In the genomic region with DNA sequence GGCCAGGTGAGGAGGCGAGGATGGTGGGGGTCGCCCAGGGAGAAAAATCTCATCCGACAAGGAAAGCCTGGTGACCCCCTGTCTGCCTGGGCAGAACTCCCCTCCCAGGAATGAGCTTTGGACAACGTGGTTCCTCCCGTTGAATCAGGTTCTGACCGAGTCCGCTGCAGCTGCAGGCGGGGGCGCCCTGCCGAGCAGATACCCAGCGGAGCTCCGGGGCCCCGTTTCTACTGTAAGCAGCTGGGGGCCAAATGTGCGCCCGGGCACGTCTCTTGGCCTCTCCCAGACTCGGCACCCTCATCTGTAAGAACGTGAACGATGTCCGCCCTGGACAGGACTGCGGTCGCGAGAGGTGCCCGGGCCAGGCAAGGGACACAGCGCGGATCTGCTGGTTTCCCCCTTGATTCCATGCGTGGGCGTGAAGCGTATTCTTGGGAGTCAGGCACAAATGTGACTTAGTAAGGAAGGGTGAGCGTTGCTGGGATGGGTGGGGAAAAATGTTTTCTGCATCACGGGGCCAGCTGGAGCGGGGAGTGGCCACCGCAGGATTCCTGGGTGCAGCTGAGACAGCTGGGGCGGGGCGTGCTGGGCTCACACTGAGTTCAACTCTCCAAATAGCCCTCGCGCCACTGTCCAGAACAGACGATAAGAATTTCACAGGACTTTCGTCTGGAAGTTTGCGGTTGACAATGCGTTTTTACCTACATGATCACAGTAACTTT, we compare ENCODE assay signal across 8 cellular contexts.
DNase-seq lines count a peak whose midpoint lies in the region; TF ChIP-seq lines count a peak whose summit lies in the region.

No MANE protein-coding gene starts in this region.

- H3K27me3 ChIP-seq in mucosa of stomach (ENCODE audit: control insufficient read depth, insufficient read depth, low read length), result peaks cover 33% of the 10 kb centered on the region

- no peak for TF ChIP-seq CTCF in AG10803 (conservative IDR thresholded peaks at IDR 0.05; ENCODE audit: low read length)

- H3K36me3 ChIP-seq in mucosa of stomach (ENCODE audit: control insufficient read depth, insufficient read depth, low read length), result no peaks in the 10 kb centered on the region

- TF ChIP-seq POLR2A in erythroblast (IDR thresholded peaks at IDR 0.05; ENCODE audit: low read length), result no peak

- H3K9ac ChIP-seq in mucosa of stomach (ENCODE audit: low read length), result peak overlapping the region; percentile 61

- H3K4me1 ChIP-seq in mucosa of stomach (ENCODE audit: control insufficient read depth, insufficient read depth, low read length), result peaks cover 21% of the 10 kb centered on the region

- DNase-seq in AG10803 (ENCODE audit: low read depth) (peak; percentile 91), NCI-H226 (peak; percentile 90), erythroblast (lab: John Stamatoyannopoulos, UW) (peak; percentile 74 to 79), NCI-H2196 treated with DMSO at 0.1 percent for 48 hours (lab: John Stamatoyannopoulos, UW; ENCODE audit: unreplicated experiment) (no peak), hippocampal formation (lab: John Stamatoyannopoulos, UW) (no peak), DMS79 (lab: John Stamatoyannopoulos, UW) (no peak)
- no peak for DNase-seq in effector CD8-positive, alpha-beta T cell (lab: John Stamatoyannopoulos, UW)

- no peaks in the 10 kb centered on the region for H3K9me3 ChIP-seq in mucosa of stomach (ENCODE audit: control insufficient read depth, low read length)

- H3K4me3 ChIP-seq in AG10803 (ENCODE audit: low read length) (peak overlapping the region; percentile 67), mucosa of stomach (ENCODE audit: low read length) (peak overlapping the region; percentile 46)

Comparison
In these comparisons a context has a peak if more than half of its experiments do, and no peak if none do; other contexts are left out.
1. DNase-seq: peak in AG10803 (single experiment), NCI-H226 (single experiment) and erythroblast (2 of 2); none in effector CD8-positive, alpha-beta T cell (single experiment), NCI-H2196 treated with DMSO at 0.1 percent for 48 hours (single experiment), hippocampal formation (0 of 2) and DMS79 (single experiment).